ENCODE assay signal across 1 cellular context in the genomic region with DNA sequence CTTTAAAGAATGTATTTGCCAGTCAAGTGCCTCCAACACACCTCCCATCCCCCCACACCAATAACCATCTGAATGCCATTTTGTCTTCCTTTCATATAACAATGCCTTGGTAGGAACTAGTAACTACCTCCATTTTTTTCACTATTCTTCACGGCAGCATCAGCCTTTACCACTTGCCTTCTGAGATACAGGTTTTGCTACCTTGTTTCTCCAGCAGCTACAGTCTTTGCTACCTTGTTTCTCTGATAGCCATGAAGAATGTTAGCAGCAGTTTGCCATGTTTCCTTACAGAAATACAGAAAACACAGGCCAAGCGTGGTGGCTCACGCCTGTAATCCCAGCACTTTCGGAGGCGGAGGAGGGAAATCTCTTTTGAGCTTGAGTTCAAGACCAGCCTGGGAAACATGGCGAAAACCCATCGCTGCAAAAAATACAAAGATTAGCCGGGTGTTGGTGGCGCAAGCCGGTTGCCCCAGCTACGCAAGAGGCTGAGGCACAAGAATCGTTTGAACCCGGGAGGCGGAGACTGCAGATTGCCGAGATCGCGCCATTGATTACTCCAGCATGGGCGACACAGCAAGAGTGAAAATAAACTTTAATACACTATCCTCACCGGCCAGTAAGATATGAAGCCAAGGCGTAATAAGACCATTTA.
TF ChIP-seq lines count a peak whose summit lies in the region.

No MANE protein-coding gene starts in this region.

TF ChIP-seq in K562, 482 proteins besides CTCF, POLR2A, EP300 and RAD21 (continued from another document and continues in another):
- TF ChIP-seq ZBTB11 (CRISPR knock-in tag; IDR thresholded peaks at IDR 0.05) (peak in 1 of 3 experiments; percentile 43; a peak in 1 of 6 replicates), NR2C1 (IDR thresholded peaks at IDR 0.05) (no peak; the same call in 1 of the 2 replicates), NR2C1 (tag; IDR thresholded peaks at IDR 0.05) (peak; percentile 49; the same call in 1 of the 2 replicates), HDGF (IDR thresholded peaks at IDR 0.05) (peak; percentile 37; the same call in 1 of the 2 replicates), NCOA2 (IDR thresholded peaks at IDR 0.05; ENCODE audit: partially characterized antibody in 2 of 2) (no peak), SP2 (IDR thresholded peaks at IDR 0.05; ENCODE audit: extremely low read depth, low read depth, low read length, poor library complexity, severe bottlenecking) (no peak), THAP12 (CRISPR knock-in tag; IDR thresholded peaks at IDR 0.05) (no peak), KLF6 (CRISPR knock-in tag; IDR thresholded peaks at IDR 0.05; ENCODE audit: borderline replicate concordance) (no peak), POLR3G (IDR thresholded peaks at IDR 0.05; ENCODE audit: extremely low read depth, insufficient read length, insufficient replicate concordance) (no peak), FUS (optimal IDR thresholded peaks at IDR 0.05; ENCODE audit: low read depth, low read length) (no peak), AFF4 (CRISPR knock-in tag; IDR thresholded peaks at IDR 0.05) (no peak), ZBTB1 (CRISPR knock-in tag; IDR thresholded peaks at IDR 0.05; ENCODE audit: borderline replicate concordance, low read depth) (no peak), NCOR1 (IDR thresholded peaks at IDR 0.05) (no peak), ARID1B (IDR thresholded peaks at IDR 0.05) (peak; percentile 22; the same call in 1 of the 2 replicates), ETV6 (IDR thresholded peaks at IDR 0.05; ENCODE audit: borderline replicate concordance in 1 of 2, low read depth in 2 of 2, low read length in 1 of 2) (0 out of 4 replicates have a peak, but pooled peaks of 1 of the 2 experiments have one; percentile 13), ETV6 (CRISPR knock-in tag; IDR thresholded peaks at IDR 0.05; ENCODE audit: borderline replicate concordance) (no peak), E2F8 (IDR thresholded peaks at IDR 0.05; ENCODE audit: low read depth, partially characterized antibody) (peak; percentile 93), CC2D1A (IDR thresholded peaks at IDR 0.05) (no peak), ZFX (CRISPR knock-in tag; IDR thresholded peaks at IDR 0.05) (no peak), ZNF316 (IDR thresholded peaks at IDR 0.05) (no peak), NR3C1 (CRISPR knock-in tag; IDR thresholded peaks at IDR 0.05) (no peak), ZNF311 (CRISPR knock-in tag; IDR thresholded peaks at IDR 0.05) (0 out of 2 replicates have a peak, but pooled peaks have one; percentile 50), SMAD4 (CRISPR knock-in tag; conservative IDR thresholded peaks at IDR 0.05) (no peak), POLR3A (IDR thresholded peaks at IDR 0.05; ENCODE audit: borderline replicate concordance, extremely low read depth, insufficient read depth, insufficient read length) (no peak)
- TF ChIP-seq, protein P1, sequence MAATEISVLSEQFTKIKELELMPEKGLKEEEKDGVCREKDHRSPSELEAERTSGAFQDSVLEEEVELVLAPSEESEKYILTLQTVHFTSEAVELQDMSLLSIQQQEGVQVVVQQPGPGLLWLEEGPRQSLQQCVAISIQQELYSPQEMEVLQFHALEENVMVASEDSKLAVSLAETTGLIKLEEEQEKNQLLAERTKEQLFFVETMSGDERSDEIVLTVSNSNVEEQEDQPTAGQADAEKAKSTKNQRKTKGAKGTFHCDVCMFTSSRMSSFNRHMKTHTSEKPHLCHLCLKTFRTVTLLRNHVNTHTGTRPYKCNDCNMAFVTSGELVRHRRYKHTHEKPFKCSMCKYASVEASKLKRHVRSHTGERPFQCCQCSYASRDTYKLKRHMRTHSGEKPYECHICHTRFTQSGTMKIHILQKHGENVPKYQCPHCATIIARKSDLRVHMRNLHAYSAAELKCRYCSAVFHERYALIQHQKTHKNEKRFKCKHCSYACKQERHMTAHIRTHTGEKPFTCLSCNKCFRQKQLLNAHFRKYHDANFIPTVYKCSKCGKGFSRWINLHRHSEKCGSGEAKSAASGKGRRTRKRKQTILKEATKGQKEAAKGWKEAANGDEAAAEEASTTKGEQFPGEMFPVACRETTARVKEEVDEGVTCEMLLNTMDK (IDR thresholded peaks at IDR 0.05; ENCODE audit: borderline replicate concordance, insufficient read depth, low read depth, low read length, poor library complexity, severe bottlenecking): no peak
- TF ChIP-seq, protein P2, sequence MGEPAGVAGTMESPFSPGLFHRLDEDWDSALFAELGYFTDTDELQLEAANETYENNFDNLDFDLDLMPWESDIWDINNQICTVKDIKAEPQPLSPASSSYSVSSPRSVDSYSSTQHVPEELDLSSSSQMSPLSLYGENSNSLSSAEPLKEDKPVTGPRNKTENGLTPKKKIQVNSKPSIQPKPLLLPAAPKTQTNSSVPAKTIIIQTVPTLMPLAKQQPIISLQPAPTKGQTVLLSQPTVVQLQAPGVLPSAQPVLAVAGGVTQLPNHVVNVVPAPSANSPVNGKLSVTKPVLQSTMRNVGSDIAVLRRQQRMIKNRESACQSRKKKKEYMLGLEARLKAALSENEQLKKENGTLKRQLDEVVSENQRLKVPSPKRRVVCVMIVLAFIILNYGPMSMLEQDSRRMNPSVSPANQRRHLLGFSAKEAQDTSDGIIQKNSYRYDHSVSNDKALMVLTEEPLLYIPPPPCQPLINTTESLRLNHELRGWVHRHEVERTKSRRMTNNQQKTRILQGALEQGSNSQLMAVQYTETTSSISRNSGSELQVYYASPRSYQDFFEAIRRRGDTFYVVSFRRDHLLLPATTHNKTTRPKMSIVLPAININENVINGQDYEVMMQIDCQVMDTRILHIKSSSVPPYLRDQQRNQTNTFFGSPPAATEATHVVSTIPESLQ (CRISPR knock-in tag; IDR thresholded peaks at IDR 0.05): no peak
